ENCODE assay signal across 1 cellular context in the genomic region with DNA sequence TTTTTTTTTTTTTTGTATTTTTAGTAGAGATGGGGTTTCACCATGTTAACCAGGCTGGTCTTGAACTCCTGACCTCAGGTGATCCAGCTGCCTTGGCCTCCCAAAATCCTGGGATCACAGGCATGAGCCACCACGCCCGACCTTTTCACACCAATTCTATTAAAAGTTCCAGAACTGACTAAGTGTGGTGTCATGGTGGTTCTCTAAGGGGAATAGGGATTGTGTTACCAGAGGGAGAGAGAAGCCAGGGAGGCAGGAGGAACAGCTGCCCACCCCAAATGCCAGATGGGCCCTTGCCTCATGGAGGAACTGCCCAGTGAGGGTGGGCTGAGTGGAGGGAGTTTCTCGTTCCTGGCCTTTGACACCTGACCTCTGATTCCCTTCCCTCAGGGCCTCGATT.
TF ChIP-seq lines count a peak whose summit lies in the region.

No MANE protein-coding gene starts in this region.

TF ChIP-seq in GM12878, 131 proteins besides CTCF, POLR2A, EP300 and RAD21:
- TF ChIP-seq EED (IDR thresholded peaks at IDR 0.05; ENCODE audit: low read depth) (no peak), BACH1 (IDR thresholded peaks at IDR 0.05; ENCODE audit: borderline replicate concordance) (no peak)
